8 cellular contexts compared by ENCODE assay signal in genomic region chr7:100675581-100676350, GRCh38. TPM values are rescaled to one million over a fixed set of nuclear protein-coding genes. Genes with fewer than 3 reads are reported as not detected.
DNase-seq lines count a peak whose midpoint lies in the region; ATAC-seq and TF ChIP-seq lines count a peak whose summit lies in the region.

No MANE protein-coding gene starts in this region.

- peak overlapping the region; percentile 98 for H3K4me2 ChIP-seq in hepatocyte

- intact Hi-C loops in ascending aorta (cut with DNase I), result loop anchor here (1.0 to 2.0 kb wide), 3 partner anchors 16 to 197 kb away; partner anchors contain the start of gene TSC22D4

- DNase-seq in AG20443 (ENCODE audit: low spot score) (peak; percentile 48), GM19238 (ENCODE audit: insufficient read length, low spot score) (peak; percentile 79), T-helper 17 cell (peak; percentile 87 to 91 (median 87)), ascending aorta (ENCODE audit: low spot score in 2 of 2) (peak; percentile 66 to 91), hepatocyte (ENCODE audit: low spot score) (peak; percentile 79), retina (peak; percentile 78), dedifferentiated amniotic fluid mesenchymal stem cell (ENCODE audit: extremely low spot score) (no peak)

- H3K9me2 ChIP-seq in hepatocyte (replicated peaks; ENCODE audit: insufficient read depth), result no peaks in the 10 kb centered on the region

- H3K9me3 ChIP-seq in T-helper 17 cell (ENCODE audit: control insufficient read depth, low read length, poor library complexity, severe bottlenecking) (no peaks in the 10 kb centered on the region), ascending aorta (no peaks in the 10 kb centered on the region), hepatocyte (ENCODE audit: low read depth) (no peaks in the 10 kb centered on the region)

- peak overlapping the region; percentile 96 to 99 for H3K27ac ChIP-seq in ascending aorta
- peak overlapping the region; percentile 90 for H3K27ac ChIP-seq in hepatocyte

- no peak overlapping the region for H2AFZ ChIP-seq in hepatocyte

- H3K27me3 ChIP-seq in ascending aorta, result no peaks in the 10 kb centered on the region
- H3K27me3 ChIP-seq in hepatocyte, result no peaks in the 10 kb centered on the region

- peak overlapping the region; percentile 95 for H3K27ac Mint-ChIP-seq in T-helper 17 cell

- H3K4me1 ChIP-seq in ascending aorta (peaks cover 3 to 12% of the 10 kb centered on the region in 2 donors), hepatocyte (ENCODE audit: insufficient read depth) (peaks cover 20% of the 10 kb centered on the region)

- no peak for TF ChIP-seq CTCF in ascending aorta (IDR thresholded peaks at IDR 0.05)
- TF ChIP-seq CTCF in hepatocyte (IDR thresholded peaks at IDR 0.05; ENCODE audit: poor library complexity), result no peak

- peaks cover 39% of the 10 kb centered on the region for H3K4me1 Mint-ChIP-seq in T-helper 17 cell

- peak; percentile 72 for ATAC-seq in T-helper 17 cell

- peak overlapping the region; percentile 85 to 93 for H3K4me3 ChIP-seq in ascending aorta
- H3K4me3 ChIP-seq in hepatocyte, result peak overlapping the region; percentile 96

- peaks cover 27 to 37% of the 10 kb centered on the region in 2 donors for H3K36me3 ChIP-seq in ascending aorta
- no peaks in the 10 kb centered on the region for H3K36me3 ChIP-seq in hepatocyte (replicated peaks; ENCODE audit: insufficient read depth, low read depth)

- TF ChIP-seq RAD21 in Ishikawa (IDR thresholded peaks at IDR 0.05; ENCODE audit: low read depth), result no peak

- H3K36me3 Mint-ChIP-seq in T-helper 17 cell (ENCODE audit: low read depth), result peaks cover 4% of the 10 kb centered on the region

- H4K20me1 ChIP-seq in hepatocyte (ENCODE audit: insufficient read depth, poor library complexity, severe bottlenecking), result peaks cover 55% of the 10 kb centered on the region

- TF ChIP-seq EP300 in Ishikawa (IDR thresholded peaks at IDR 0.05; ENCODE audit: borderline replicate concordance), result no peak

- H3K27me3 Mint-ChIP-seq in T-helper 17 cell, result no peaks in the 10 kb centered on the region

- H3K4me3 Mint-ChIP-seq in T-helper 17 cell, result peak overlapping the region; percentile 98

- 12% methylated on average over 28 of the region's 59 CpGs for WGBS in hepatocyte (ENCODE audit: low lambda C conversion rate, missing lambda C conversion rate)

- peaks cover 48% of the 10 kb centered on the region for H3K79me2 ChIP-seq in hepatocyte

TF ChIP-seq in Ishikawa, 13 proteins besides CTCF, POLR2A, EP300 and RAD21:
- no peak for TF ChIP-seq FOXM1 (IDR thresholded peaks at IDR 0.05; ENCODE audit: borderline replicate concordance, low read depth)
- 0 out of 2 replicates have a peak, but pooled peaks have one; percentile 70 for TF ChIP-seq ZBTB7A (IDR thresholded peaks at IDR 0.05; ENCODE audit: low read depth)
- no peak for TF ChIP-seq TAF1 (IDR thresholded peaks at IDR 0.05; ENCODE audit: low read depth)
- TF ChIP-seq YY1 (IDR thresholded peaks at IDR 0.05; ENCODE audit: low read depth), result 0 out of 2 replicates have a peak, but pooled peaks have one; percentile 9
- TF ChIP-seq EGR1 (IDR thresholded peaks at IDR 0.05), result peak; percentile 48

RNA-seq across cellular contexts. Expression of gene GNB2, which starts 2.2 kb away (rescaled TPM):
- total RNA-seq in T-helper 17 cell, result 100 to 1,000 TPM; 140 to 161 TPM
- 500 TPM for total RNA-seq in ascending aorta
- 99.6 and 111 TPM in 2 replicates for total RNA-seq in hepatocyte
- 204 and 222 TPM in 2 replicates for polyA plus RNA-seq in hepatocyte

RNA-seq across cellular contexts. Expression of gene GIGYF1, which starts 18.3 kb away (rescaled TPM):
- total RNA-seq in T-helper 17 cell, result 10 to 100 TPM; 70.3 to 71.5 TPM
- 31.1 TPM for total RNA-seq in ascending aorta
- total RNA-seq in hepatocyte, result 14.2 and 17.6 TPM in 2 replicates
- polyA plus RNA-seq in hepatocyte, result 13.2 and 16.8 TPM in 2 replicates

RNA-seq across cellular contexts. Expression of gene ACTL6B, which starts 19.5 kb away (rescaled TPM):
- not detected for total RNA-seq in T-helper 17 cell
- total RNA-seq in ascending aorta, result not detected
- total RNA-seq in hepatocyte, result not detected in 2 replicates
- polyA plus RNA-seq in hepatocyte, result not detected in 2 replicates

RNA-seq across cellular contexts. Expression of gene POP7, which starts 30.2 kb away (rescaled TPM):
- total RNA-seq in T-helper 17 cell (10 to 100 TPM; 10.1 to 12.4 TPM), ascending aorta (44.0 TPM), hepatocyte (30.1 and 39.2 TPM in 2 replicates)
- 48.7 and 59.2 TPM in 2 replicates for polyA plus RNA-seq in hepatocyte

RNA-seq across cellular contexts. Expression of gene TFR2, which starts 34.4 kb away (rescaled TPM):
- total RNA-seq in T-helper 17 cell (1 to 10 TPM; 4.5 to 6.1 TPM), ascending aorta (not detected), hepatocyte (12.5 and 13.5 TPM in 2 replicates)
- polyA plus RNA-seq in hepatocyte, result 11.1 and 16.8 TPM in 2 replicates
